In the genomic region with DNA sequence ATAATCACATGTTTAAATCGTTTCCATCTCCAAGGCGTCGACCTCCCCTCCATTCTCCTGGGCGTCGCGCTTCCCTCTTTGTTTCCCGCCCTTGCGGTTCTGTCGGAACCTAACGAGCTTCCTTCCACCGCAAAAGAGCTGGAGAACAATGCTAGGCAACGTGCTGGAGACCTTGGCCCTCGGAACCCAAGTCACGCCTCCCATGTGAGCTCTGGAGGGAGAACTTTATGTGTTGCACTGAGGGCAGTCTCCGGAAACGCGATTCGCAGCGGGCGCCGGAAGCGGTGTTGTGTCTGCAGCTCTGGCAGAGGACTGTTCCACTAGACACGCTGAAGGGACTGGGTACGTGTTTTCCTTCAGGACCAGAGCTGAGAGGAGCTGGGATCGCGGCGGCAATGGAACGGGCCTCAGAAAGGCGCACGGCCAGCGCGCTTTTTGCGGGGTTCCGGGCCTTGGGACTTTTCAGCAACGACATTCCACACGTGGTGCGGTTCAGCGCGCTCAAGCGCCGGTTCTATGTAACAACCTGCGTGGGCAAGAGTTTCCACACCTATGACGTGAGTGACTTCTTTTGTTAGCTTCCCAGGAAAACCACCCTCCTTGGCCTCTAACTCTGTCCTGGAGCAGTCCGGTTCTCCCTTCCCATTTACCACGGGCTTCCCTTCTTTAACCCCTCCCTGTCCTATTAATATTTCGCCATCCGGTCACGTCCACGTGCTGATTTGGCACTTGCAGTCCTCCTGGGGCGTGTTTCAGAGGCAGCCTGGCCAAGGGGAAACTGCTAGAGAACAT, we compare ENCODE assay signal across 1 cellular context.
TF ChIP-seq lines count a peak whose summit lies in the region.

Gene WDR36 (plus strand): TSS at position 287 of the 792 bp plus-strand sequence. CDS start 109 bp downstream, at position 396.

TF ChIP-seq in K562, 482 proteins besides CTCF, POLR2A, EP300 and RAD21 (continued from another document and continues in another):
- TF ChIP-seq FOXO4 (CRISPR knock-in tag; IDR thresholded peaks at IDR 0.05) (peak; percentile 7; the same call in 1 of the 2 replicates), CEBPZ (IDR thresholded peaks at IDR 0.05; ENCODE audit: borderline replicate concordance, low read depth, low read length) (no peak), PHF8 (IDR thresholded peaks at IDR 0.05; ENCODE audit: borderline replicate concordance, low read length) (peak; percentile 93), MTA3 (IDR thresholded peaks at IDR 0.05; ENCODE audit: borderline replicate concordance) (peak; percentile 77; the same call in 1 of the 2 replicates), NFRKB (IDR thresholded peaks at IDR 0.05; ENCODE audit: low read depth) (peak; percentile 73), ZNF830 (CRISPR knock-in tag; IDR thresholded peaks at IDR 0.05) (no peak), DIDO1 (tag; IDR thresholded peaks at IDR 0.05; ENCODE audit: low read depth) (peak; percentile 97), SIX5 (IDR thresholded peaks at IDR 0.05; ENCODE audit: borderline replicate concordance in 1 of 2, insufficient read depth in 1 of 2, low read depth in 1 of 2, low read length in 2 of 2) (peak; percentile 50 to 51; a peak in 3 of 4 replicates), MYBL2 (IDR thresholded peaks at IDR 0.05; ENCODE audit: low read depth) (peak; percentile 36; the same call in 1 of the 2 replicates), MYBL2 (CRISPR knock-in tag; IDR thresholded peaks at IDR 0.05; ENCODE audit: borderline replicate concordance) (no peak), ETV1 (tag; conservative IDR thresholded peaks at IDR 0.05; ENCODE audit: low read depth) (peak; percentile 60; the same call in 1 of the 2 replicates), FOXM1 (IDR thresholded peaks at IDR 0.05; ENCODE audit: low read depth) (no peak; the same call in 1 of the 2 replicates), FOXM1 (CRISPR knock-in tag; IDR thresholded peaks at IDR 0.05; ENCODE audit: low read depth) (peak; percentile 89), GMEB1 (CRISPR knock-in tag; IDR thresholded peaks at IDR 0.05) (peak; percentile 39), MYNN (IDR thresholded peaks at IDR 0.05) (peak; percentile 94), MYNN (CRISPR knock-in tag; IDR thresholded peaks at IDR 0.05) (no peak), PREB (CRISPR knock-in tag; IDR thresholded peaks at IDR 0.05) (0 out of 2 replicates have a peak, but pooled peaks have one; percentile 58), MEF2D (tag; conservative IDR thresholded peaks at IDR 0.05; ENCODE audit: low read depth) (peak; percentile 73), TAL1 (IDR thresholded peaks at IDR 0.05) (no peak), MTA1 (IDR thresholded peaks at IDR 0.05; ENCODE audit: borderline replicate concordance) (peak; percentile 89), ZNF668 (CRISPR knock-in tag; IDR thresholded peaks at IDR 0.05) (peak; percentile 64; the same call in 1 of the 2 replicates), TBP (optimal IDR thresholded peaks at IDR 0.05; ENCODE audit: low read depth, low read length) (peak; percentile 81), NFATC3 (IDR thresholded peaks at IDR 0.05) (peak; percentile 78; the same call in 1 of the 2 replicates)
- TF ChIP-seq, protein P1, sequence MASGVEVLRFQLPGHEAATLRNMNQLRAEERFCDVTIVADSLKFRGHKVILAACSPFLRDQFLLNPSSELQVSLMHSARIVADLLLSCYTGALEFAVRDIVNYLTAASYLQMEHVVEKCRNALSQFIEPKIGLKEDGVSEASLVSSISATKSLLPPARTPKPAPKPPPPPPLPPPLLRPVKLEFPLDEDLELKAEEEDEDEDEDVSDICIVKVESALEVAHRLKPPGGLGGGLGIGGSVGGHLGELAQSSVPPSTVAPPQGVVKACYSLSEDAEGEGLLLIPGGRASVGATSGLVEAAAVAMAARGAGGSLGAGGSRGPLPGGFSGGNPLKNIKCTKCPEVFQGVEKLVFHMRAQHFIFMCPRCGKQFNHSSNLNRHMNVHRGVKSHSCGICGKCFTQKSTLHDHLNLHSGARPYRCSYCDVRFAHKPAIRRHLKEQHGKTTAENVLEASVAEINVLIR (CRISPR knock-in tag; IDR thresholded peaks at IDR 0.05) = peak; percentile 57; the same call in 1 of the 2 replicates
- TF ChIP-seq, protein P2, sequence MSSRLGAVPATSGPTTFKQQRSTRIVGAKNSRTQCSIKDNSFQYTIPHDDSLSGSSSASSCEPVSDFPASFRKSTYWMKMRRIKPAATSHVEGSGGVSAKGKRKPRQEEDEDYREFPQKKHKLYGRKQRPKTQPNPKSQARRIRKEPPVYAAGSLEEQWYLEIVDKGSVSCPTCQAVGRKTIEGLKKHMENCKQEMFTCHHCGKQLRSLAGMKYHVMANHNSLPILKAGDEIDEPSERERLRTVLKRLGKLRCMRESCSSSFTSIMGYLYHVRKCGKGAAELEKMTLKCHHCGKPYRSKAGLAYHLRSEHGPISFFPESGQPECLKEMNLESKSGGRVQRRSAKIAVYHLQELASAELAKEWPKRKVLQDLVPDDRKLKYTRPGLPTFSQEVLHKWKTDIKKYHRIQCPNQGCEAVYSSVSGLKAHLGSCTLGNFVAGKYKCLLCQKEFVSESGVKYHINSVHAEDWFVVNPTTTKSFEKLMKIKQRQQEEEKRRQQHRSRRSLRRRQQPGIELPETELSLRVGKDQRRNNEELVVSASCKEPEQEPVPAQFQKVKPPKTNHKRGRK (tag; IDR thresholded peaks at IDR 0.05) = no peak
- TF ChIP-seq, protein P3, sequence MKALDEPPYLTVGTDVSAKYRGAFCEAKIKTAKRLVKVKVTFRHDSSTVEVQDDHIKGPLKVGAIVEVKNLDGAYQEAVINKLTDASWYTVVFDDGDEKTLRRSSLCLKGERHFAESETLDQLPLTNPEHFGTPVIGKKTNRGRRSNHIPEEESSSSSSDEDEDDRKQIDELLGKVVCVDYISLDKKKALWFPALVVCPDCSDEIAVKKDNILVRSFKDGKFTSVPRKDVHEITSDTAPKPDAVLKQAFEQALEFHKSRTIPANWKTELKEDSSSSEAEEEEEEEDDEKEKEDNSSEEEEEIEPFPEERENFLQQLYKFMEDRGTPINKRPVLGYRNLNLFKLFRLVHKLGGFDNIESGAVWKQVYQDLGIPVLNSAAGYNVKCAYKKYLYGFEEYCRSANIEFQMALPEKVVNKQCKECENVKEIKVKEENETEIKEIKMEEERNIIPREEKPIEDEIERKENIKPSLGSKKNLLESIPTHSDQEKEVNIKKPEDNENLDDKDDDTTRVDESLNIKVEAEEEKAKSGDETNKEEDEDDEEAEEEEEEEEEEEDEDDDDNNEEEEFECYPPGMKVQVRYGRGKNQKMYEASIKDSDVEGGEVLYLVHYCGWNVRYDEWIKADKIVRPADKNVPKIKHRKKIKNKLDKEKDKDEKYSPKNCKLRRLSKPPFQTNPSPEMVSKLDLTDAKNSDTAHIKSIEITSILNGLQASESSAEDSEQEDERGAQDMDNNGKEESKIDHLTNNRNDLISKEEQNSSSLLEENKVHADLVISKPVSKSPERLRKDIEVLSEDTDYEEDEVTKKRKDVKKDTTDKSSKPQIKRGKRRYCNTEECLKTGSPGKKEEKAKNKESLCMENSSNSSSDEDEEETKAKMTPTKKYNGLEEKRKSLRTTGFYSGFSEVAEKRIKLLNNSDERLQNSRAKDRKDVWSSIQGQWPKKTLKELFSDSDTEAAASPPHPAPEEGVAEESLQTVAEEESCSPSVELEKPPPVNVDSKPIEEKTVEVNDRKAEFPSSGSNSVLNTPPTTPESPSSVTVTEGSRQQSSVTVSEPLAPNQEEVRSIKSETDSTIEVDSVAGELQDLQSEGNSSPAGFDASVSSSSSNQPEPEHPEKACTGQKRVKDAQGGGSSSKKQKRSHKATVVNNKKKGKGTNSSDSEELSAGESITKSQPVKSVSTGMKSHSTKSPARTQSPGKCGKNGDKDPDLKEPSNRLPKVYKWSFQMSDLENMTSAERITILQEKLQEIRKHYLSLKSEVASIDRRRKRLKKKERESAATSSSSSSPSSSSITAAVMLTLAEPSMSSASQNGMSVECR (CRISPR knock-in tag; IDR thresholded peaks at IDR 0.05) = peak; percentile 97
- TF ChIP-seq, protein P4, sequence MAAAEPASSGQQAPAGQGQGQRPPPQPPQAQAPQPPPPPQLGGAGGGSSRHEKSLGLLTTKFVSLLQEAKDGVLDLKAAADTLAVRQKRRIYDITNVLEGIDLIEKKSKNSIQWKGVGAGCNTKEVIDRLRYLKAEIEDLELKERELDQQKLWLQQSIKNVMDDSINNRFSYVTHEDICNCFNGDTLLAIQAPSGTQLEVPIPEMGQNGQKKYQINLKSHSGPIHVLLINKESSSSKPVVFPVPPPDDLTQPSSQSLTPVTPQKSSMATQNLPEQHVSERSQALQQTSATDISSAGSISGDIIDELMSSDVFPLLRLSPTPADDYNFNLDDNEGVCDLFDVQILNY (CRISPR knock-in tag; IDR thresholded peaks at IDR 0.05) = peak; percentile 90
- TF ChIP-seq, protein P5, sequence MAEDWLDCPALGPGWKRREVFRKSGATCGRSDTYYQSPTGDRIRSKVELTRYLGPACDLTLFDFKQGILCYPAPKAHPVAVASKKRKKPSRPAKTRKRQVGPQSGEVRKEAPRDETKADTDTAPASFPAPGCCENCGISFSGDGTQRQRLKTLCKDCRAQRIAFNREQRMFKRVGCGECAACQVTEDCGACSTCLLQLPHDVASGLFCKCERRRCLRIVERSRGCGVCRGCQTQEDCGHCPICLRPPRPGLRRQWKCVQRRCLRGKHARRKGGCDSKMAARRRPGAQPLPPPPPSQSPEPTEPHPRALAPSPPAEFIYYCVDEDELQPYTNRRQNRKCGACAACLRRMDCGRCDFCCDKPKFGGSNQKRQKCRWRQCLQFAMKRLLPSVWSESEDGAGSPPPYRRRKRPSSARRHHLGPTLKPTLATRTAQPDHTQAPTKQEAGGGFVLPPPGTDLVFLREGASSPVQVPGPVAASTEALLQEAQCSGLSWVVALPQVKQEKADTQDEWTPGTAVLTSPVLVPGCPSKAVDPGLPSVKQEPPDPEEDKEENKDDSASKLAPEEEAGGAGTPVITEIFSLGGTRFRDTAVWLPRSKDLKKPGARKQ (CRISPR knock-in tag; IDR thresholded peaks at IDR 0.05) = no peak
- TF ChIP-seq, protein P6, sequence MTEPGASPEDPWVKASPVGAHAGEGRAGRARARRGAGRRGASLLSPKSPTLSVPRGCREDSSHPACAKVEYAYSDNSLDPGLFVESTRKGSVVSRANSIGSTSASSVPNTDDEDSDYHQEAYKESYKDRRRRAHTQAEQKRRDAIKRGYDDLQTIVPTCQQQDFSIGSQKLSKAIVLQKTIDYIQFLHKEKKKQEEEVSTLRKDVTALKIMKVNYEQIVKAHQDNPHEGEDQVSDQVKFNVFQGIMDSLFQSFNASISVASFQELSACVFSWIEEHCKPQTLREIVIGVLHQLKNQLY (CRISPR knock-in tag; conservative IDR thresholded peaks at IDR 0.05) = peak in 1 of 2 experiments; percentile 79; a peak in 2 of 4 replicates
- TF ChIP-seq, protein P7, sequence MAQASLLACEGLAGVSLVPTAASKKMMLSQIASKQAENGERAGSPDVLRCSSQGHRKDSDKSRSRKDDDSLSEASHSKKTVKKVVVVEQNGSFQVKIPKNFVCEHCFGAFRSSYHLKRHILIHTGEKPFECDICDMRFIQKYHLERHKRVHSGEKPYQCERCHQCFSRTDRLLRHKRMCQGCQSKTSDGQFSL (CRISPR knock-in tag; IDR thresholded peaks at IDR 0.05) = 0 out of 2 replicates have a peak, but pooled peaks have one; percentile 30
- TF ChIP-seq, protein P7 (tag; IDR thresholded peaks at IDR 0.05) = no peak
